In genomic region chr22:43109921-43110443, GRCh38 we compare ENCODE assay signal across 8 cellular contexts. TPM values are rescaled to one million over a fixed set of nuclear protein-coding genes. Genes with fewer than 3 reads are reported as not detected.
DNase-seq lines count a peak whose midpoint lies in the region; ATAC-seq and TF ChIP-seq lines count a peak whose summit lies in the region.

No MANE protein-coding gene starts in this region.

- no peak for DNase-seq in CD14-positive monocyte (ENCODE audit: low spot score)
- DNase-seq in MM.1S = no peak
- no peak for DNase-seq in choroid plexus epithelial cell (ENCODE audit: low read depth)
- no peak for DNase-seq in substantia nigra (lab: John Stamatoyannopoulos, UW)
- DNase-seq in omental fat pad (ENCODE audit: low spot score) = no peak

- ATAC-seq in GM21526 (IDR thresholded peaks at IDR 0.05; ENCODE audit: low FRiP score, unreplicated experiment) = no peak
- ATAC-seq in omental fat pad (ENCODE audit: low FRiP score) = no peak
- ATAC-seq in GM21576 (IDR thresholded peaks at IDR 0.05; ENCODE audit: unreplicated experiment) = no peak

- H3K27ac Mint-ChIP-seq in CD14-positive monocyte = peak overlapping the region in 2 of 7 donors; percentile 9 to 53
- H3K27ac Mint-ChIP-seq in nephron = no peak overlapping the region

- peaks cover 21% of the 10 kb centered on the region for H3K4me1 Mint-ChIP-seq in CD14-positive monocyte
- H3K4me1 Mint-ChIP-seq in nephron = no peaks in the 10 kb centered on the region

- peaks cover 17% of the 10 kb centered on the region; the same call in 1 of the 2 replicates for H3K27me3 ChIP-seq in MM.1S (replicated peaks; ENCODE audit: insufficient read depth, low read length)

- no peaks in the 10 kb centered on the region for H3K9me3 ChIP-seq in MM.1S (replicated peaks; ENCODE audit: insufficient read depth, low read length)

- peaks cover 43 to 56% (median 43%) of the 10 kb centered on the region in 3 donors for H3K27me3 Mint-ChIP-seq in CD14-positive monocyte (ENCODE audit: low read depth in 3 of 3)
- H3K27me3 Mint-ChIP-seq in nephron (ENCODE audit: low read depth) = peaks cover 85% of the 10 kb centered on the region

- H3K36me3 ChIP-seq in MM.1S (replicated peaks; ENCODE audit: insufficient read depth, low read length) = no peaks in the 10 kb centered on the region

- H3K27ac ChIP-seq in MM.1S (ENCODE audit: low read length) (no peak overlapping the region), substantia nigra (ENCODE audit: low read depth, low read length, poor library complexity, severe bottlenecking) (no peak overlapping the region)

- H3K9me3 Mint-ChIP-seq in CD14-positive monocyte = peaks cover 0 to 9% (median 0%) of the 10 kb centered on the region in 7 donors
- no peaks in the 10 kb centered on the region for H3K9me3 Mint-ChIP-seq in nephron

- intact Hi-C loops in CD14-positive monocyte (cut with micrococcal nuclease) = no loop called here

- H3K36me3 Mint-ChIP-seq in CD14-positive monocyte (peaks cover 0 to 2% of the 10 kb centered on the region in 2 donors), nephron (ENCODE audit: low read depth) (no peaks in the 10 kb centered on the region)

- H3K4me3 Mint-ChIP-seq in CD14-positive monocyte (peak overlapping the region; percentile 75 to 91), nephron (peak overlapping the region; percentile 73 to 77 (median 77))

- no peaks in the 10 kb centered on the region for H3K79me2 ChIP-seq in MM.1S (ENCODE audit: low read length)

- no peaks in the 10 kb centered on the region for H3F3A ChIP-seq in MM.1S (ENCODE audit: insufficient read depth, low read length)

- H3K4me1 ChIP-seq in MM.1S (ENCODE audit: low read length) = peaks cover 3% of the 10 kb centered on the region; the same call in 1 of the 2 replicates

- H3K4me3 ChIP-seq in MM.1S (ENCODE audit: low read length) (peak overlapping the region; percentile 31; the same call in 1 of the 2 replicates), choroid plexus epithelial cell (ENCODE audit: low read depth, low read length) (peak overlapping the region; percentile 42)

- H3K9me2 ChIP-seq in MM.1S (replicated peaks; ENCODE audit: insufficient read depth, low read length) = no peaks in the 10 kb centered on the region

- H2AFZ ChIP-seq in MM.1S (ENCODE audit: low read length) = peak overlapping the region; percentile 69

- no peak overlapping the region for H3K9ac ChIP-seq in MM.1S (ENCODE audit: low read length)

- no peak for TF ChIP-seq CTCF in CD14-positive monocyte (IDR thresholded peaks at IDR 0.05)
- no peak for TF ChIP-seq CTCF in MM.1S (IDR thresholded peaks at IDR 0.05; ENCODE audit: low read length)
- no peak for TF ChIP-seq CTCF in choroid plexus epithelial cell (conservative IDR thresholded peaks at IDR 0.05; ENCODE audit: low read depth, low read length)
- TF ChIP-seq CTCF in nephron (IDR thresholded peaks at IDR 0.05; ENCODE audit: unreplicated experiment in 3 of 3) = no peak
- no peak for TF ChIP-seq CTCF in omental fat pad (IDR thresholded peaks at IDR 0.05)

- H4K20me1 ChIP-seq in MM.1S (ENCODE audit: insufficient read depth, low read length) = no peaks in the 10 kb centered on the region

- H3K4me2 ChIP-seq in MM.1S (ENCODE audit: low read depth, low read length) = peak overlapping the region; percentile 73

RNA-seq across cellular contexts. Expression of gene BIK, which starts 0.6 kb away (rescaled TPM):
- 1 to 10 TPM; 3.1 TPM for polyA plus RNA-seq in CD14-positive monocyte
- 1 to 10 TPM in 1 of 4 donors, under 1 TPM in 1, not detected in 2; 0.93 to 1.7 TPM for total RNA-seq in omental fat pad

RNA-seq across cellular contexts. Expression of gene TTLL1, which starts 20.8 kb away (rescaled TPM):
- polyA plus RNA-seq in CD14-positive monocyte = 1 to 10 TPM; 5.6 to 6.0 TPM
- 1 to 10 TPM; 2.2 to 5.3 (median 3.6) TPM for total RNA-seq in omental fat pad

RNA-seq across cellular contexts. Expression of gene MCAT, which starts 33.2 kb away (rescaled TPM):
- 1 to 10 TPM; 6.8 to 8.9 TPM for polyA plus RNA-seq in CD14-positive monocyte
- 10 to 100 TPM; 19.3 to 28.6 (median 25.2) TPM for total RNA-seq in omental fat pad

RNA-seq across cellular contexts. Expression of gene TSPO, which starts 41.4 kb away (rescaled TPM):
- 1,000 to 10,000 TPM; 2,230 to 2,663 TPM for polyA plus RNA-seq in CD14-positive monocyte
- total RNA-seq in omental fat pad = 100 to 1,000 TPM; 370 to 615 (median 577) TPM
